24 cellular contexts compared by ENCODE assay signal in genomic region chrX:130658310-130658709, GRCh38.
"Had no signal": no experiment of that assay in that cellular context is flagged by ENCODE, and none has a peak within 500 bp of the region (broad histone marks: within the 10 kb centered on the region; RNA-seq: fewer than 3 reads in every experiment).

No MANE protein-coding gene starts in this region.

- DNase-seq: effector CD8-positive, alpha-beta T cell; effector memory CD8-positive, alpha-beta T cell; endodermal cell; foreskin fibroblast; foreskin melanocyte; gastrocnemius medialis; glutamatergic neuron; head of caudate nucleus; heart right ventricle; hippocampal formation; left cardiac atrium; left lung; left ventricle myocardium superior; lower lobe of right lung; mammary epithelial cell; mesendoderm; midbrain; naive thymus-derived CD4-positive, alpha-beta T cell had no signal

- H3K4me3 ChIP-seq: coronary artery, esophagus muscularis mucosa, gastrocnemius medialis, heart right ventricle, left lung, lower lobe of right lung had no signal

- H3K4me1 Mint-ChIP-seq: endodermal cell; memory B cell; naive thymus-derived CD4-positive, alpha-beta T cell had no signal

- H3K27ac Mint-ChIP-seq: effector memory CD8-positive, alpha-beta T cell; endodermal cell; memory B cell; naive thymus-derived CD4-positive, alpha-beta T cell had no signal

- FAIRE-seq: endometrium, islet of Langerhans, keratinocyte had no signal

- H3K27me3 ChIP-seq: esophagus muscularis mucosa, gastrocnemius medialis, heart right ventricle, left lung had no signal

- H3K27ac ChIP-seq: coronary artery, esophagus muscularis mucosa, gastrocnemius medialis, heart right ventricle, left lung, lower lobe of right lung had no signal

- H3K9me3 ChIP-seq: gastrocnemius medialis, left lung, lower lobe of right lung had no signal

- H3K36me3 ChIP-seq: gastrocnemius medialis, left lung, lower lobe of right lung had no signal

- H3K9me3 Mint-ChIP-seq: effector memory CD8-positive, alpha-beta T cell; memory B cell had no signal

- H3K27me3 Mint-ChIP-seq: effector memory CD8-positive, alpha-beta T cell; memory B cell; naive thymus-derived CD4-positive, alpha-beta T cell had no signal

- H3K4me3 Mint-ChIP-seq: effector memory CD8-positive, alpha-beta T cell; endodermal cell; memory B cell; naive thymus-derived CD4-positive, alpha-beta T cell had no signal

- H3K4me1 ChIP-seq: esophagus muscularis mucosa, gastrocnemius medialis, heart right ventricle, left lung, lower lobe of right lung had no signal
